Comparison of ENCODE assay signal across 8 cellular contexts in genomic region chr17:37643829-37644228, GRCh38. TPM values are rescaled to one million over a fixed set of nuclear protein-coding genes. Genes with fewer than 3 reads are reported as not detected.
DNase-seq lines count a peak whose midpoint lies in the region; ATAC-seq and TF ChIP-seq lines count a peak whose summit lies in the region.

No MANE protein-coding gene starts in this region.

- ATAC-seq in activated B cell treated with CpG ODN at 0.5 μM for 24 hours (ENCODE audit: low read depth) = no peak
- no peak for ATAC-seq in stimulated activated memory B cell treated with anti-CD40 and anti-IgM and Interleukin-4, amounts not matched to agents 10 μg/mL and 1 μg/mL and 100 μg/mL, for 72 hours
- ATAC-seq in GM18520 (IDR thresholded peaks at IDR 0.05; ENCODE audit: unreplicated experiment) = no peak
- no peak for ATAC-seq in HG02623 (IDR thresholded peaks at IDR 0.05; ENCODE audit: unreplicated experiment)

- H3K4me1 Mint-ChIP-seq in activated B cell treated with CpG ODN at 0.5 μM for 24 hours = peaks cover 38% of the 10 kb centered on the region
- H3K4me1 Mint-ChIP-seq in stimulated activated memory B cell treated with anti-CD40 and anti-IgM and Interleukin-4, amounts not matched to agents 10 μg/mL and 1 μg/mL and 100 μg/mL, for 72 hours = peaks cover 29% of the 10 kb centered on the region

- peak; percentile 25 for DNase-seq in DMS 273 (lab: John Stamatoyannopoulos, UW; ENCODE audit: unreplicated experiment)
- no peak for DNase-seq in DMS 273 treated with DMSO at 0.1 percent for 48 hours (lab: John Stamatoyannopoulos, UW)
- DNase-seq in activated B cell treated with CpG ODN at 0.5 μM for 24 hours = no peak
- DNase-seq in stimulated activated CD4-positive, alpha-beta T cell treated with anti-CD3 and anti-CD28 coated beads, Interleukin-4, amount 100 ng/mL, for 4 hours = no peak

- POLR2A ChIA-PET in activated B cell treated with CpG ODN at 0.5 μM for 24 hours (lab: Charles Lee) = interaction anchor here (0.6 to 2.3 kb wide), 3 partner anchors 35 to 101 kb away, joined by 4 to 12 read pairs (median 4); partner anchors contain the start of genes HNF1B and SYNRG

- H3K4me1 ChIP-seq in iPS-15b (ENCODE audit: control insufficient read depth, insufficient read depth, low read length) = no peaks in the 10 kb centered on the region

- H3K27ac Mint-ChIP-seq in activated B cell treated with CpG ODN at 0.5 μM for 24 hours = peak overlapping the region; percentile 90
- peak overlapping the region; percentile 92 for H3K27ac Mint-ChIP-seq in stimulated activated memory B cell treated with anti-CD40 and anti-IgM and Interleukin-4, amounts not matched to agents 10 μg/mL and 1 μg/mL and 100 μg/mL, for 72 hours

- H3K9me3 ChIP-seq in iPS-15b (ENCODE audit: control insufficient read depth, insufficient read depth, low read length) = no peaks in the 10 kb centered on the region

- peak overlapping the region; percentile 88 for H3K4me3 ChIP-seq in iPS-15b (ENCODE audit: low read depth, low read length)

- CTCF ChIA-PET in activated B cell treated with CpG ODN at 0.5 μM for 24 hours (lab: Charles Lee) = interaction anchor here (1.1 to 2.1 kb wide), 3 partner anchors 34 to 172 kb away, joined by 3 to 7 read pairs (median 6); partner anchors contain the start of gene SYNRG

- peaks cover 29% of the 10 kb centered on the region for H3K27me3 ChIP-seq in iPS-15b (ENCODE audit: control insufficient read depth, insufficient read depth, low read length)

- H3K4me3 Mint-ChIP-seq in activated B cell treated with CpG ODN at 0.5 μM for 24 hours = peak overlapping the region; percentile 95
- peak overlapping the region; percentile 85 for H3K4me3 Mint-ChIP-seq in stimulated activated memory B cell treated with anti-CD40 and anti-IgM and Interleukin-4, amounts not matched to agents 10 μg/mL and 1 μg/mL and 100 μg/mL, for 72 hours

- peaks cover 26% of the 10 kb centered on the region for H3K36me3 Mint-ChIP-seq in activated B cell treated with CpG ODN at 0.5 μM for 24 hours (ENCODE audit: low read depth)
- peaks cover 11% of the 10 kb centered on the region for H3K36me3 Mint-ChIP-seq in stimulated activated memory B cell treated with anti-CD40 and anti-IgM and Interleukin-4, amounts not matched to agents 10 μg/mL and 1 μg/mL and 100 μg/mL, for 72 hours

- no peak overlapping the region for H3K9ac ChIP-seq in iPS-15b (ENCODE audit: low read depth, low read length)

- TF ChIP-seq CTCF in activated B cell treated with CpG ODN at 0.5 μM for 24 hours (IDR thresholded peaks at IDR 0.05) = no peak

- H3K9me3 Mint-ChIP-seq in activated B cell treated with CpG ODN at 0.5 μM for 24 hours = no peaks in the 10 kb centered on the region
- no peaks in the 10 kb centered on the region for H3K9me3 Mint-ChIP-seq in stimulated activated memory B cell treated with anti-CD40 and anti-IgM and Interleukin-4, amounts not matched to agents 10 μg/mL and 1 μg/mL and 100 μg/mL, for 72 hours

- intact Hi-C loops in activated B cell treated with CpG ODN at 0.5 μM for 24 hours (cut with micrococcal nuclease) = loop anchor here (1.0 to 5.0 kb wide), 5 partner anchors 35 to 200 kb away; partner anchors contain the start of gene SYNRG

- peaks cover 2% of the 10 kb centered on the region for H3K36me3 ChIP-seq in iPS-15b (ENCODE audit: control insufficient read depth, insufficient read depth, low read length)

- peaks cover 14% of the 10 kb centered on the region for H3K27me3 Mint-ChIP-seq in activated B cell treated with CpG ODN at 0.5 μM for 24 hours
- peaks cover 41% of the 10 kb centered on the region for H3K27me3 Mint-ChIP-seq in stimulated activated memory B cell treated with anti-CD40 and anti-IgM and Interleukin-4, amounts not matched to agents 10 μg/mL and 1 μg/mL and 100 μg/mL, for 72 hours

RNA-seq across cellular contexts. Expression of gene DDX52, which starts 0.6 kb away (rescaled TPM):
- total RNA-seq in activated B cell treated with CpG ODN at 0.5 μM for 24 hours = 35.6 and 39.9 TPM in 2 replicates

RNA-seq across cellular contexts. Expression of gene SYNRG, which starts 34.6 kb away (rescaled TPM):
- total RNA-seq in activated B cell treated with CpG ODN at 0.5 μM for 24 hours = 83.7 and 89.8 TPM in 2 replicates
